Comparison of ENCODE assay signal across 8 cellular contexts in the genomic region with DNA sequence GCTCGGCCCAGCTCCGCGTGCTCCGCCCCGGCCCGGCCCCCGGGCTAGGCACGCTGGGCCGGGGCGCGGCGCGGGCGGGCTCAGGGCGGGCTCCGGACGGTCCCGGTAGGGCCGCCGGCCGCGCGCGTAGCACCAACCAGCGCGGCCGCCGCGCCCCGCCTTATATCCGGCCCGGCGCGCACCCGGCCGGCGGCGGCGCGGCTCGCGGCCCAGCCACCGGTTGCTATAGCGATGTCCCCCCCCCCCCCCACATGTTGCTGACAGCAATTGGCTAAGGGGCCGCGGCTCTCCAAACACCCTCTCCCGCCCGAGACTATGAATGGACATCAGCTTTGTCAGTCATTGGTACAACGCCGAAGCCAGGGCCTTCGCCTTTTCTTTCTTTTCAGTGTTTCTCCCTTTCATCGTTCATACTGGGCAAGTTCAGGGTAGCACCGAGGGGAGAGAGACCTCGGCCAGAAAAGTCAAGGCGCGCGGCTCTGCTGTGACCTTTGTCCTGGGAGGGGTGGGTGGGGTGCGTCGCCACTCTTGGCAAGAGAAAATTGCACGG.
DNase-seq lines count a peak whose midpoint lies in the region; ATAC-seq, FAIRE-seq and TF ChIP-seq lines count a peak whose summit lies in the region.

No MANE protein-coding gene starts in this region.

- CTCF ChIA-PET in CD4-positive, alpha-beta T cell (lab: Charles Lee), result no interaction called here

- H3K27ac ChIP-seq in CD4-positive, alpha-beta T cell (ENCODE audit: low read depth, low read length), result no peak overlapping the region
- H3K27ac ChIP-seq in small intestine (ENCODE audit: low read depth in 1 of 2, low read length in 1 of 2) (no peak overlapping the region), MM.1S (ENCODE audit: low read length) (no peak overlapping the region)

- no peaks in the 10 kb centered on the region for H3K9me2 ChIP-seq in MM.1S (replicated peaks; ENCODE audit: insufficient read depth, low read length)

- peaks cover 39% of the 10 kb centered on the region for H3K4me1 Mint-ChIP-seq in CD4-positive, alpha-beta T cell (ENCODE audit: low read depth)

- no peak overlapping the region for H3K9ac ChIP-seq in iPS-15b (ENCODE audit: low read depth, low read length)
- no peak overlapping the region for H3K9ac ChIP-seq in MM.1S (ENCODE audit: low read length)

- no peak for DNase-seq in CD4-positive, alpha-beta T cell
- DNase-seq in NB4 (ENCODE audit: low read depth) (peak; percentile 91), anterior cingulate cortex (lab: John Stamatoyannopoulos, UW) (peak in 56 of 58 donors; percentile 22 to 86 (median 64)), small intestine (peak; percentile 21), MM.1S (no peak), ureter (ENCODE audit: low spot score) (no peak)
- DNase-seq in central memory CD4-positive, alpha-beta T cell, result no peak

- no peak overlapping the region for H2AFZ ChIP-seq in MM.1S (ENCODE audit: low read length)

- no peaks in the 10 kb centered on the region for H3K79me2 ChIP-seq in MM.1S (ENCODE audit: low read length)

- no peak overlapping the region for H3K4me2 ChIP-seq in MM.1S (ENCODE audit: low read depth, low read length)

- H3K36me3 Mint-ChIP-seq in CD4-positive, alpha-beta T cell (ENCODE audit: low read depth), result no peaks in the 10 kb centered on the region

- peaks cover 2% of the 10 kb centered on the region for H3K9me3 Mint-ChIP-seq in CD4-positive, alpha-beta T cell

- no peak for FAIRE-seq in small intestine (lab: Jason Lieb, UNC)

- peak overlapping the region; percentile 79 for H3K4me3 Mint-ChIP-seq in CD4-positive, alpha-beta T cell

- H3K27ac Mint-ChIP-seq in CD4-positive, alpha-beta T cell, result no peak overlapping the region

- POLR2A ChIA-PET in CD4-positive, alpha-beta T cell (lab: Charles Lee), result interaction anchor here (1.5 kb wide), 1 partner anchor 64 kb away, joined by 5 read pairs; no protein-coding TSS in a partner anchor

- no peaks in the 10 kb centered on the region for H3K9me3 ChIP-seq in CD4-positive, alpha-beta T cell (ENCODE audit: control insufficient read depth, low read length)
- no peaks in the 10 kb centered on the region for H3K9me3 ChIP-seq in iPS-15b (ENCODE audit: control insufficient read depth, insufficient read depth, low read length)
- H3K9me3 ChIP-seq in small intestine (ENCODE audit: control insufficient read depth, low read depth), result no peaks in the 10 kb centered on the region
- H3K9me3 ChIP-seq in MM.1S (replicated peaks; ENCODE audit: insufficient read depth, low read length), result no peaks in the 10 kb centered on the region

- H3K4me1 ChIP-seq in iPS-15b (ENCODE audit: control insufficient read depth, insufficient read depth, low read length), result peaks cover 2% of the 10 kb centered on the region
- peaks cover 0 to 2% of the 10 kb centered on the region in 2 donors for H3K4me1 ChIP-seq in small intestine (ENCODE audit: control insufficient read depth in 2 of 2, insufficient read depth in 1 of 2, low read depth in 1 of 2, low read length in 1 of 2)
- no peaks in the 10 kb centered on the region for H3K4me1 ChIP-seq in MM.1S (ENCODE audit: low read length)

- no peaks in the 10 kb centered on the region for H3K36me3 ChIP-seq in iPS-15b (ENCODE audit: control insufficient read depth, insufficient read depth, low read length)
- H3K36me3 ChIP-seq in small intestine (ENCODE audit: control insufficient read depth in 2 of 2, insufficient read depth in 2 of 2, low read length in 2 of 2), result no peaks in the 10 kb centered on the region
- no peaks in the 10 kb centered on the region for H3K36me3 ChIP-seq in MM.1S (replicated peaks; ENCODE audit: insufficient read depth, low read length)

- no peaks in the 10 kb centered on the region for H3F3A ChIP-seq in MM.1S (ENCODE audit: insufficient read depth, low read length)

- peaks cover 68% of the 10 kb centered on the region for H3K27me3 Mint-ChIP-seq in CD4-positive, alpha-beta T cell

- H4K20me1 ChIP-seq in MM.1S (ENCODE audit: insufficient read depth, low read length), result no peaks in the 10 kb centered on the region

- intact Hi-C loops in CD4-positive, alpha-beta T cell (cut with DNase I, micrococcal nuclease), result no loop called here

- ATAC-seq in CD4-positive, alpha-beta T cell (ENCODE audit: poor library complexity), result peak; percentile 10

- peak; percentile 37 for TF ChIP-seq POLR2A in NB4 (IDR thresholded peaks at IDR 0.05; ENCODE audit: extremely low read depth, insufficient read length)

- no peak for TF ChIP-seq CTCF in CD4-positive, alpha-beta T cell (IDR thresholded peaks at IDR 0.05)
- TF ChIP-seq CTCF in NB4 (IDR thresholded peaks at IDR 0.05; ENCODE audit: low read depth, low read length) (no peak), MM.1S (IDR thresholded peaks at IDR 0.05; ENCODE audit: low read length) (no peak)

- WGBS in small intestine, 3 donors, result 1 to 3% (median 1%) methylated on average over 13 to 60 of the region's 60 CpGs

- peaks cover 79% of the 10 kb centered on the region for H3K27me3 ChIP-seq in CD4-positive, alpha-beta T cell (ENCODE audit: control insufficient read depth, insufficient read depth, low read length)
- peaks cover 78% of the 10 kb centered on the region for H3K27me3 ChIP-seq in iPS-15b (ENCODE audit: control insufficient read depth, insufficient read depth, low read length)
- H3K27me3 ChIP-seq in small intestine (ENCODE audit: control insufficient read depth in 2 of 2, insufficient read depth in 2 of 2, low read length in 2 of 2), result peaks cover 26 to 39% of the 10 kb centered on the region in 2 donors
- H3K27me3 ChIP-seq in MM.1S (replicated peaks; ENCODE audit: insufficient read depth, low read length), result peaks cover 68% of the 10 kb centered on the region

- H3K4me3 ChIP-seq in NB4 (ENCODE audit: low read depth, low read length) (peak overlapping the region; percentile 4), iPS-15b (ENCODE audit: low read depth, low read length) (peak overlapping the region; percentile 52), small intestine (ENCODE audit: low read depth in 1 of 2, low read length in 2 of 2) (peak overlapping the region; percentile 30 to 40), MM.1S (ENCODE audit: low read length) (no peak overlapping the region)

Comparison
In these comparisons a context has a peak if more than half of its experiments do, and no peak if none do; other contexts are left out.
1. DNase-seq: peak in NB4 (single experiment), anterior cingulate cortex (56 of 58) and small intestine (single experiment); none in CD4-positive, alpha-beta T cell (0 of 10), central memory CD4-positive, alpha-beta T cell (single experiment), MM.1S (single experiment) and ureter (single experiment).